In the genomic region with DNA sequence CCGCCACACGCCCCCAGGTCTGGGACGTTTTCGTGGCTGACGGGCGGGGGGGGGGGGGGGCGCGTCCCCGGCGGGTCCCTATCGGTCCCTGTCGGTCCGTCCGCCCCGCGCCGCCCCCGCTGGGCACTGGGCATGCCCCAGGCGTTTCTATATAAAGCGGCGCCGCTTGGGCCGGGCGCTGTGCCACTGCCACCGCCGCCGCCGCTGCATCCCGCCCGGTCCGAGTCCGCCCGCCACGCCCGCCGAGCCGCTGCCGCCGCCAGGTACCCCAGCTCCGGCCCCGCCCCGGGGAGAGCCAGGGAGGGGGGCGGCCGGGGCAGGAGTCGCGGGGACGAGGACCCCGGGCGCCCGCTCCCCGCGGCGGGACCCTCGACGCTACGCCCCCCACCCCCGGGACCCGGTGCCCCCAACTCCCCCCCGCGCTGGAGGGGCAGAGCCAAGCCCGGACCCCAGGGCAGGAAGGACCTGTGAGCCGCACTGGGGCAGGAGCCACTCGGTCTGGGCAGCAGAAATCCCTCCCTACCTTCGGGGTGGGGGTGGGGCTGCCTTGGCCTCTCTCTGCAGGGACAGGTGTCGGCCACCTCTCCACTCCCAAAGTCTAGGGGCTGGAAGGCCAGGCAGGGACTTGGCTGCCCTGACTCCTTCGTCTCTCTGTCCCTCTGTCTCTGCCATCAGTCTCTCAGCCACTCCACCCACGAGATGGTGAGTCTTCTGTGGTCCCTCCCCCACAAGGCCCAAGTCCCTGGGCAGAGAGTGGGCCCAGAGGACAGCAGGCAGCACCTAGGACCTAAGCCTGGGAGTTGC, we compare ENCODE assay signal across 2 cellular contexts.
TF ChIP-seq lines count a peak whose summit lies in the region.

A gene with protein sequence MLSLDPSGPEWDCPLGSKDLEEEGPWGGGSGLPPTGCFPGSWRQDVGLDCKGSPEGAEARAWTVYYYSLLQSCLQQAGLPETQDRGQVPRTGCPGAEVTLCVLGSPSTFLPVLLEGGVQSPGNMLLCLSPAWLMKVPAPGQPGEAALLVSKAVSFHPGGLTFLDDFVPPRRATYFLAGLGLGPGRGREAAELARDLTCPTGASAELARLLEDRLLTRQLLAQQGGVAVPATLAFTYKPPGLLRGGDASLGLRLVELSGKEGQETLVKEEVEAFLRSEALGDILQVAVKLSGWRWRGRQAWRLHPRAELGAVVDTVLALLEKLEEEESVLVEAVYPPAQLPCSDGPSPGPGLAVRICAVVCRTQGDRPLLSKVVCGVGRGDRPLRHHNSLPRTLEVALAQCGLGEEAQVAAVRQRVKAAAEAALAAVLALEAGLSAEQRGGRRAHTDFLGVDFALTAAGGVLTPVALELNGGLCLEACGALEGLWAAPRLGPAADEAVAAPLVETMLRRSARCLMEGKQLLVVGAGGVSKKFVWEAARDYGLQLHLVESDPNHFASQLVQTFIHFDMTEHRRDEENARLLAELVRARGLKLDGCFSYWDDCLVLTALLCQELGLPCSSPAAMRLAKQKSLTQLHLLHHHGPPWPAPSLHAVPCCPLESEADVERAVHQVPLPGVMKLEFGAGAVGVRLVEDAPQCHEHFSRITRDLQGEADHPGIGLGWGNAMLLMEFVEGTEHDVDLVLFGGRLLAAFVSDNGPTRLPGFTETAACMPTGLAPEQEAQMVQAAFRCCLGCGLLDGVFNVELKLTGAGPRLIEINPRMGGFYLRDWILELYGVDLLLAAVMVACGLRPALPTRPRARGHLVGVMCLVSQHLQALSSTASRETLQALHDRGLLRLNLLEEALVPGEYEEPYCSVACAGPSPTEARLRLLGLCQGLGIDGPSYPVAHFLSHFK (plus strand): TSS at position 178 of the 804 bp plus-strand sequence. CDS start 522 bp downstream, at position 700.

TF ChIP-seq in H1, 55 proteins besides CTCF, POLR2A, EP300 and RAD21:
- TF ChIP-seq, protein P1, sequence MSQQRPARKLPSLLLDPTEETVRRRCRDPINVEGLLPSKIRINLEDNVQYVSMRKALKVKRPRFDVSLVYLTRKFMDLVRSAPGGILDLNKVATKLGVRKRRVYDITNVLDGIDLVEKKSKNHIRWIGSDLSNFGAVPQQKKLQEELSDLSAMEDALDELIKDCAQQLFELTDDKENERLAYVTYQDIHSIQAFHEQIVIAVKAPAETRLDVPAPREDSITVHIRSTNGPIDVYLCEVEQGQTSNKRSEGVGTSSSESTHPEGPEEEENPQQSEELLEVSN (IDR thresholded peaks at IDR 0.05) = no peak
- no peak for TF ChIP-seq GTF2F1 (IDR thresholded peaks at IDR 0.05; ENCODE audit: borderline replicate concordance, low read depth, low read length)
- no peak for TF ChIP-seq JUN (IDR thresholded peaks at IDR 0.05; ENCODE audit: low read depth, low read length)
- TF ChIP-seq, protein P2, sequence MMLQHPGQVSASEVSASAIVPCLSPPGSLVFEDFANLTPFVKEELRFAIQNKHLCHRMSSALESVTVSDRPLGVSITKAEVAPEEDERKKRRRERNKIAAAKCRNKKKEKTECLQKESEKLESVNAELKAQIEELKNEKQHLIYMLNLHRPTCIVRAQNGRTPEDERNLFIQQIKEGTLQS (IDR thresholded peaks at IDR 0.05; ENCODE audit: insufficient read depth, low read depth, low read length) = no peak
- no peak for TF ChIP-seq CHD2 (IDR thresholded peaks at IDR 0.05; ENCODE audit: low read length)
TF ChIP-seq in H1: peak in this region for 0.

TF ChIP-seq in GM12891, 5 proteins besides CTCF, POLR2A, EP300 and RAD21:
- no peak for TF ChIP-seq POU2F2 (IDR thresholded peaks at IDR 0.05; ENCODE audit: low read depth, low read length)
- no peak for TF ChIP-seq POLR2AphosphoS5 (IDR thresholded peaks at IDR 0.05; ENCODE audit: low read depth, low read length)
- TF ChIP-seq SPI1 (IDR thresholded peaks at IDR 0.05; ENCODE audit: low read depth, low read length) = no peak
- TF ChIP-seq PAX5 (IDR thresholded peaks at IDR 0.05; ENCODE audit: insufficient read depth, low read length, severe bottlenecking) = no peak
- TF ChIP-seq TAF1 (IDR thresholded peaks at IDR 0.05; ENCODE audit: low read depth, low read length) = no peak
